10 cellular contexts compared by ENCODE assay signal in genomic region chr4:162891788-162892707, GRCh38.
DNase-seq lines count a peak whose midpoint lies in the region; ATAC-seq and TF ChIP-seq lines count a peak whose summit lies in the region.
"Had no signal": no experiment of that assay in that cellular context is flagged by ENCODE, and none has a peak within 500 bp of the region (broad histone marks: within the 10 kb centered on the region; RNA-seq: fewer than 3 reads in every experiment).

No MANE protein-coding gene starts in this region.

- H2BK5ac ChIP-seq in trophoblast cell (ENCODE audit: low read depth, low read length, poor library complexity): no peak overlapping the region

- no peak overlapping the region for H3K4ac ChIP-seq in trophoblast cell (ENCODE audit: low read depth, low read length)

- no peak overlapping the region for H3K4me2 ChIP-seq in trophoblast cell (ENCODE audit: low read length)

- H3K9ac ChIP-seq in trophoblast cell (ENCODE audit: low read length): no peak overlapping the region

- no CpG with 5 or more reads among the region's 3 CpGs for WGBS in trophoblast cell (ENCODE audit: extremely low coverage, insufficient coverage, insufficient read length)

- DNase-seq in M059J (ENCODE audit: low read depth) (peak; percentile 51), trophoblast cell (peak; percentile 2 to 18), NCI-H748 (lab: John Stamatoyannopoulos, UW; ENCODE audit: unreplicated experiment) (no peak), LoVo (ENCODE audit: low spot score) (no peak), coronary artery (ENCODE audit: low spot score) (no peak), ecto neural progenitor cell (ENCODE audit: low spot score) (no peak)
- DNase-seq: islet precursor cell had no signal

- no peak overlapping the region for H3K4me3 ChIP-seq in trophoblast cell (ENCODE audit: low read depth, low read length)
- H3K4me3 ChIP-seq in coronary artery: no peak overlapping the region

- no peaks in the 10 kb centered on the region for H3K36me3 ChIP-seq in trophoblast cell (ENCODE audit: control insufficient read depth in 1 of 2, insufficient read depth in 2 of 2, low read length in 2 of 2)

- no peak overlapping the region for H2BK12ac ChIP-seq in trophoblast cell (ENCODE audit: low read length)

- H3K14ac ChIP-seq in trophoblast cell (ENCODE audit: low read length): no peak overlapping the region

- TF ChIP-seq CTCF in coronary artery (IDR thresholded peaks at IDR 0.05): no peak

- no peak overlapping the region for H4K12ac ChIP-seq in trophoblast cell (ENCODE audit: low read depth, low read length)

- no peaks in the 10 kb centered on the region for H3K9me3 ChIP-seq in trophoblast cell (ENCODE audit: insufficient read depth, low read depth, low read length)

- no peak overlapping the region for H3K18ac ChIP-seq in trophoblast cell (ENCODE audit: low read length)

- ATAC-seq in GM18907 (IDR thresholded peaks at IDR 0.05; ENCODE audit: unreplicated experiment) (peak; percentile 99), HG02642 (IDR thresholded peaks at IDR 0.05; ENCODE audit: poor library complexity, unreplicated experiment) (peak; percentile 98)
- ATAC-seq: HCT116 had no signal

- no peaks in the 10 kb centered on the region for H3K4me1 ChIP-seq in trophoblast cell (ENCODE audit: control insufficient read depth in 1 of 2, insufficient read depth in 2 of 2, low read length in 2 of 2)

- H2AFZ ChIP-seq in trophoblast cell (ENCODE audit: insufficient read depth, low read length, poor library complexity): no peak overlapping the region

- no peak overlapping the region for H2BK120ac ChIP-seq in trophoblast cell (ENCODE audit: insufficient read depth, low read length, poor library complexity)

- H2AK5ac ChIP-seq in trophoblast cell (ENCODE audit: low read length): no peak overlapping the region

- H3K79me2 ChIP-seq in trophoblast cell (ENCODE audit: control insufficient read depth, insufficient read depth, low read length, poor library complexity): no peaks in the 10 kb centered on the region

- H3K27ac ChIP-seq in trophoblast cell (ENCODE audit: low read depth, low read length) (no peak overlapping the region), coronary artery (no peak overlapping the region)

- no peak overlapping the region for H3K23ac ChIP-seq in trophoblast cell (ENCODE audit: low read length)

- H3K79me1 ChIP-seq in trophoblast cell (ENCODE audit: low read length): no peaks in the 10 kb centered on the region

- no peak overlapping the region for H4K8ac ChIP-seq in trophoblast cell (ENCODE audit: low read depth, low read length)

- no peaks in the 10 kb centered on the region for H3K27me3 ChIP-seq in trophoblast cell (ENCODE audit: insufficient read depth, low read length)

- no peak overlapping the region for H4K91ac ChIP-seq in trophoblast cell (ENCODE audit: low read depth, low read length)

Comparison
In these comparisons a context has a peak if more than half of its experiments do, and no peak if none do; other contexts are left out.
1. DNase-seq: peak in M059J (single experiment) and trophoblast cell (2 of 2); none in NCI-H748 (single experiment), LoVo (single experiment), coronary artery (single experiment) and ecto neural progenitor cell (single experiment).